In genomic region chrX:13569479-13570244, GRCh38 we compare ENCODE assay signal across 10 cellular contexts. TPM values are rescaled to one million over a fixed set of nuclear protein-coding genes. Genes with fewer than 3 reads are reported as not detected.
A peak's percentile ranks its signal among the peaks of the same experiment; 100 is the strongest.
DNase-seq lines count a peak whose midpoint lies in the region; ATAC-seq, FAIRE-seq and TF ChIP-seq lines count a peak whose summit lies in the region.
"Had no signal": no experiment of that assay in that cellular context is flagged by ENCODE, and none has a peak within 500 bp of the region (broad histone marks: within the 10 kb centered on the region; RNA-seq: fewer than 3 reads in every experiment).

Gene EGFL6 (plus strand): TSS chrX:13569601. CDS start chrX:13569862, 261 bp downstream.

- H3K36me3 Mint-ChIP-seq in activated CD4-positive, alpha-beta T cell treated with anti-CD3 and anti-CD28 coated beads, Interleukin-2, amount 10 ng/mL, durations not matched to agents 7 days and 5 days (ENCODE audit: low read depth): no peaks in the 10 kb centered on the region

- no peak for TF ChIP-seq CTCF in D721Med (IDR thresholded peaks at IDR 0.05; ENCODE audit: insufficient read depth, missing control alignments)

- intact Hi-C loops in T-helper 1 cell treated with Interleukin-12 subunit alpha and Interleukin-12 subunit beta and Interleukin-4 antibody, amounts not matched to agents 30 ng/mL and 1 ng/mL, for 36 hours (cut with micrococcal nuclease): loop anchor here (2.0 to 5.0 kb wide), 3 partner anchors 45 to 463 kb away; partner anchors contain the start of gene TCEANC

- peaks cover 33% of the 10 kb centered on the region for H3K27me3 Mint-ChIP-seq in activated CD4-positive, alpha-beta T cell treated with anti-CD3 and anti-CD28 coated beads, Interleukin-2, amount 10 ng/mL, durations not matched to agents 7 days and 5 days

- peaks cover 24% of the 10 kb centered on the region for H3K4me1 Mint-ChIP-seq in activated CD4-positive, alpha-beta T cell treated with anti-CD3 and anti-CD28 coated beads, Interleukin-2, amount 10 ng/mL, durations not matched to agents 7 days and 5 days

- POLR2A ChIA-PET in activated CD4-positive, alpha-beta T cell treated with anti-CD3 and anti-CD28 coated beads, Interleukin-2, amount 10 ng/mL, durations not matched to agents 7 days and 5 days (lab: Charles Lee): no interaction called here

- H3K9me3 Mint-ChIP-seq in activated CD4-positive, alpha-beta T cell treated with anti-CD3 and anti-CD28 coated beads, Interleukin-2, amount 10 ng/mL, durations not matched to agents 7 days and 5 days: no peaks in the 10 kb centered on the region

- no peak within 1 kb of the TSS for H3K27ac Mint-ChIP-seq in activated CD4-positive, alpha-beta T cell treated with anti-CD3 and anti-CD28 coated beads, Interleukin-2, amount 10 ng/mL, durations not matched to agents 7 days and 5 days

- FAIRE-seq in D721Med (lab: Jason Lieb, UNC): no peak

- ATAC-seq in stimulated activated naive CD8-positive, alpha-beta T cell treated with anti-CD3 and anti-CD28 coated beads, Interleukin-15, Interleukin-2, amounts not matched to agents 100 U/mL and 50 U/mL, for 24 hours: no peak

- H3K4me3 ChIP-seq in iPS-11a (ENCODE audit: low read depth, low read length): peak within 1 kb of the TSS; percentile 43
- H3K4me3 ChIP-seq: BLaER1 had no signal

- no peak for DNase-seq in activated CD4-positive, alpha-beta T cell treated with anti-CD3 and anti-CD28 coated beads, Interleukin-2, amount 10 ng/mL, durations not matched to agents 7 days and 5 days
- no peak for DNase-seq in activated CD4-positive, alpha-beta T cell treated with anti-CD3 and anti-CD28 coated beads, Interleukin-2, amount 50 U/mL, for 1 hour
- DNase-seq in stimulated activated naive CD8-positive, alpha-beta T cell treated with anti-CD3 and anti-CD28 coated beads, Interleukin-15, Interleukin-2, amounts not matched to agents 100 U/mL and 50 U/mL, for 24 hours: peak; percentile 8
- DNase-seq in RKO (ENCODE audit: low spot score): no peak
- no peak for DNase-seq in D721Med (ENCODE audit: insufficient read length, low spot score)
- DNase-seq in kidney tubule cell (ENCODE audit: low spot score): no peak

- H3K4me3 Mint-ChIP-seq in activated CD4-positive, alpha-beta T cell treated with anti-CD3 and anti-CD28 coated beads, Interleukin-2, amount 10 ng/mL, durations not matched to agents 7 days and 5 days: peak within 1 kb of the TSS; percentile 45

- CTCF ChIA-PET in activated CD4-positive, alpha-beta T cell treated with anti-CD3 and anti-CD28 coated beads, Interleukin-2, amount 10 ng/mL, durations not matched to agents 7 days and 5 days (lab: Charles Lee): no interaction called here

RNA-seq across cellular contexts. Expression of gene EGFL6, which starts in this region (rescaled TPM):
- total RNA-seq in activated CD4-positive, alpha-beta T cell treated with anti-CD3 and anti-CD28 coated beads, Interleukin-2, amount 10 ng/mL, durations not matched to agents 7 days and 5 days: 1 to 10 TPM; 1.7 to 2.0 TPM
- 10.1 and 11.5 TPM in 2 replicates for total RNA-seq in T-helper 1 cell treated with Interleukin-12 subunit alpha and Interleukin-12 subunit beta and Interleukin-4 antibody, amounts not matched to agents 30 ng/mL and 1 ng/mL, for 36 hours
- total RNA-seq: myocyte had no signal
